ENCODE assay signal across 1 cellular context in genomic region chr5:160159991-160160826, GRCh38.
TF ChIP-seq lines count a peak whose summit lies in the region.

No MANE protein-coding gene starts in this region.

TF ChIP-seq in GM23338, 12 proteins besides CTCF, POLR2A, EP300 and RAD21 (continued from another document):
- TF ChIP-seq ZNF462 (CRISPR knock-in tag; IDR thresholded peaks at IDR 0.05): peak; percentile 55; the same call in 1 of the 2 replicates
